Comparison of ENCODE assay signal across 22 cellular contexts in genomic region chr3:193910310-193910709, GRCh38.
A peak's percentile ranks its signal among the peaks of the same experiment; 100 is the strongest.
DNase-seq lines count a peak whose midpoint lies in the region; ATAC-seq, FAIRE-seq and TF ChIP-seq lines count a peak whose summit lies in the region.
"Had no signal": no experiment of that assay in that cellular context is flagged by ENCODE, and none has a peak within 500 bp of the region (broad histone marks: within the 10 kb centered on the region; RNA-seq: fewer than 3 reads in every experiment).

No MANE protein-coding gene starts in this region.

- H3K27me3 Mint-ChIP-seq in T-cell: peaks cover 0 to 1% of the 10 kb centered on the region in 2 donors
- H3K27me3 Mint-ChIP-seq in naive thymus-derived CD4-positive, alpha-beta T cell: no peaks in the 10 kb centered on the region
- H3K27me3 Mint-ChIP-seq: IgD-negative memory B cell had no signal

- FAIRE-seq in H54 (lab: Jason Lieb, UNC): no peak
- FAIRE-seq: G401.6, GM12892, GM19239 had no signal

- H3K27ac Mint-ChIP-seq in T-cell: peak overlapping the region; percentile 25 to 93
- peak overlapping the region in 7 of 9 donors; percentile 10 to 96 (median 86) for H3K27ac Mint-ChIP-seq in naive thymus-derived CD4-positive, alpha-beta T cell
- H3K27ac Mint-ChIP-seq: CD8-positive, alpha-beta T cell; IgD-negative memory B cell had no signal

- peaks cover 24 to 31% (median 26%) of the 10 kb centered on the region in 3 donors for H3K4me1 Mint-ChIP-seq in T-cell
- peaks cover 12 to 41% (median 34%) of the 10 kb centered on the region in 7 donors for H3K4me1 Mint-ChIP-seq in naive thymus-derived CD4-positive, alpha-beta T cell

- no peaks in the 10 kb centered on the region for H3K36me3 Mint-ChIP-seq in T-cell
- peaks cover 0 to 8% (median 3%) of the 10 kb centered on the region in 5 donors for H3K36me3 Mint-ChIP-seq in naive thymus-derived CD4-positive, alpha-beta T cell
- H3K36me3 Mint-ChIP-seq: CD8-positive, alpha-beta T cell had no signal

- TF ChIP-seq CTCF in HL-60 (IDR thresholded peaks at IDR 0.05; ENCODE audit: insufficient read depth, low read length): no peak

- no peaks in the 10 kb centered on the region for H3K36me3 ChIP-seq in naive thymus-derived CD4-positive, alpha-beta T cell (ENCODE audit: control insufficient read depth in 2 of 3, insufficient read depth in 3 of 3, low read length in 3 of 3)

- no peak overlapping the region for H3K4me3 ChIP-seq in HL-60 (replicated peaks; ENCODE audit: insufficient read depth, low read length)
- no peak overlapping the region for H3K4me3 ChIP-seq in naive thymus-derived CD4-positive, alpha-beta T cell (ENCODE audit: low read length)

- intact Hi-C loops in naive thymus-derived CD4-positive, alpha-beta T cell (cut with micrococcal nuclease): no loop called here

- TF ChIP-seq POLR2A in H54 (IDR thresholded peaks at IDR 0.05; ENCODE audit: low read depth, low read length): no peak

- no peaks in the 10 kb centered on the region for H3K9me3 ChIP-seq in naive thymus-derived CD4-positive, alpha-beta T cell (ENCODE audit: control insufficient read depth in 2 of 3, low read length in 3 of 3)
- H3K9me3 ChIP-seq: SK-N-SH had no signal

- H3K9me3 Mint-ChIP-seq in T-cell: peaks cover 0 to 8% (median 0%) of the 10 kb centered on the region in 3 donors
- peaks cover 0 to 14% (median 4%) of the 10 kb centered on the region in 11 donors for H3K9me3 Mint-ChIP-seq in naive thymus-derived CD4-positive, alpha-beta T cell
- H3K9me3 Mint-ChIP-seq: CD8-positive, alpha-beta T cell had no signal

- peaks cover 12 to 19% of the 10 kb centered on the region in 2 donors for H3K4me1 ChIP-seq in naive thymus-derived CD4-positive, alpha-beta T cell (ENCODE audit: control insufficient read depth in 2 of 2, insufficient read depth in 2 of 2, low read length in 2 of 2)

- no peak for DNase-seq in HL-60 (ENCODE audit: low read depth in 1 of 2, low spot score in 1 of 2)
- no peak for DNase-seq in T-cell
- no peak for DNase-seq in naive thymus-derived CD4-positive, alpha-beta T cell
- no peak for DNase-seq in H54 (ENCODE audit: insufficient read length, low spot score)
- no peak for DNase-seq in RPMI8226
- no peak for DNase-seq in GM19238 (ENCODE audit: insufficient read length, low spot score)
- DNase-seq in MV-4-11 (lab: John Stamatoyannopoulos, UW): no peak
- DNase-seq: CD8-positive, alpha-beta T cell; MM.1S; NCI-H1092; NCI-H1436; NCI-H187 treated with DMSO at 0.1 percent for 48 hours; NCI-H2107; NCI-H446 treated with DMSO at 0.1 percent for 48 hours; NCI-H526 treated with DMSO at 0.1 percent for 48 hours; SIG-M5; SK-N-SH had no signal

- no peaks in the 10 kb centered on the region for H3K27me3 ChIP-seq in HL-60 (ENCODE audit: insufficient read depth, poor library complexity, severe bottlenecking)
- no peaks in the 10 kb centered on the region for H3K27me3 ChIP-seq in naive thymus-derived CD4-positive, alpha-beta T cell (ENCODE audit: control insufficient read depth in 2 of 2, insufficient read depth in 2 of 2, low read length in 2 of 2)

- peak overlapping the region; percentile 75 for H3K27ac ChIP-seq in HL-60 (replicated peaks)
- no peak overlapping the region for H3K27ac ChIP-seq in naive thymus-derived CD4-positive, alpha-beta T cell (ENCODE audit: low read depth, low read length)
- H3K27ac ChIP-seq: RWPE1 had no signal

- CTCF ChIA-PET in T-cell (lab: Charles Lee): no interaction called here
- CTCF ChIA-PET in naive thymus-derived CD4-positive, alpha-beta T cell (lab: Charles Lee): no interaction called here

- no peak for ATAC-seq in T-cell (replicated peaks in 1 of 4)
- no peak for ATAC-seq in naive thymus-derived CD4-positive, alpha-beta T cell
- ATAC-seq: CD8-positive, alpha-beta T cell had no signal

- POLR2A ChIA-PET in T-cell (lab: Charles Lee): no interaction called here
- POLR2A ChIA-PET in naive thymus-derived CD4-positive, alpha-beta T cell (lab: Charles Lee): no interaction called here

- no peak overlapping the region for H3K4me3 Mint-ChIP-seq in T-cell
- H3K4me3 Mint-ChIP-seq in naive thymus-derived CD4-positive, alpha-beta T cell: peak overlapping the region in 4 of 10 donors; percentile 23 to 70 (median 61)
- H3K4me3 Mint-ChIP-seq: CD8-positive, alpha-beta T cell; IgD-negative memory B cell had no signal
